ENCODE assay signal across 8 cellular contexts in genomic region chr3:69084668-69085542, GRCh38. TPM values are rescaled to one million over a fixed set of nuclear protein-coding genes. Genes with fewer than 3 reads are reported as not detected.
DNase-seq lines count a peak whose midpoint lies in the region; ATAC-seq lines count a peak whose summit lies in the region.

Gene ARL6IP5, plus strand, starts transcription at chr3:69084937. Its CDS starts 111 bp downstream, at chr3:69085048.

- H3K9me3 ChIP-seq in CD4-positive, CD25-positive, alpha-beta regulatory T cell (ENCODE audit: control insufficient read depth in 2 of 2, low read length in 2 of 2) = no peaks in the 10 kb centered on the region

- no peaks in the 10 kb centered on the region for H3K27me3 ChIP-seq in CD4-positive, CD25-positive, alpha-beta regulatory T cell (ENCODE audit: control insufficient read depth, insufficient read depth, low read length)

- H3K4me1 Mint-ChIP-seq in CD4-positive, CD25-positive, alpha-beta regulatory T cell = peaks cover 40 to 77% (median 52%) of the 10 kb centered on the region in 4 donors
- peaks cover 42 to 65% of the 10 kb centered on the region in 2 donors for H3K4me1 Mint-ChIP-seq in effector memory CD8-positive, alpha-beta T cell (ENCODE audit: low read depth in 2 of 2)
- peaks cover 45% of the 10 kb centered on the region for H3K4me1 Mint-ChIP-seq in memory B cell

- peak within 1 kb of the TSS; percentile 91 for H3K4me3 ChIP-seq in CD4-positive, CD25-positive, alpha-beta regulatory T cell (ENCODE audit: low read depth, low read length)

- peak within 1 kb of the TSS; percentile 93 to 99 (median 98) for H3K4me3 Mint-ChIP-seq in CD4-positive, CD25-positive, alpha-beta regulatory T cell
- H3K4me3 Mint-ChIP-seq in effector memory CD8-positive, alpha-beta T cell = peak within 1 kb of the TSS; percentile 96 to 97
- H3K4me3 Mint-ChIP-seq in memory B cell = peak within 1 kb of the TSS; percentile 98

- peaks cover 14% of the 10 kb centered on the region for H3K36me3 Mint-ChIP-seq in CD4-positive, CD25-positive, alpha-beta regulatory T cell
- H3K36me3 Mint-ChIP-seq in effector memory CD8-positive, alpha-beta T cell (ENCODE audit: insufficient read depth) = peaks cover 10% of the 10 kb centered on the region
- H3K36me3 Mint-ChIP-seq in memory B cell = peaks cover 6% of the 10 kb centered on the region

- H3K27ac Mint-ChIP-seq in CD4-positive, CD25-positive, alpha-beta regulatory T cell = peak within 1 kb of the TSS; percentile 95 to 99 (median 97)
- peak within 1 kb of the TSS; percentile 95 to 96 for H3K27ac Mint-ChIP-seq in effector memory CD8-positive, alpha-beta T cell
- H3K27ac Mint-ChIP-seq in memory B cell = peak within 1 kb of the TSS; percentile 99

- no peaks in the 10 kb centered on the region for H3K36me3 ChIP-seq in CD4-positive, CD25-positive, alpha-beta regulatory T cell (ENCODE audit: control insufficient read depth, insufficient read depth, low read length)

- peak; percentile 76 for ATAC-seq in CD4-positive, CD25-positive, alpha-beta regulatory T cell (ENCODE audit: low read depth in 2 of 2)
- peak; percentile 42 for ATAC-seq in GM19438 (IDR thresholded peaks at IDR 0.05; ENCODE audit: low read depth, unreplicated experiment)
- ATAC-seq in HG03575 (IDR thresholded peaks at IDR 0.05; ENCODE audit: extremely low read depth, insufficient number of reproducible peaks, low FRiP score, unreplicated experiment) = peak; percentile 29
- ATAC-seq in effector memory CD8-positive, alpha-beta T cell (replicated peaks) = peak; percentile 67
- ATAC-seq in memory B cell (ENCODE audit: low read depth) = peak; percentile 77

- no peaks in the 10 kb centered on the region for H3K9me3 Mint-ChIP-seq in CD4-positive, CD25-positive, alpha-beta regulatory T cell
- no peaks in the 10 kb centered on the region for H3K9me3 Mint-ChIP-seq in effector memory CD8-positive, alpha-beta T cell
- no peaks in the 10 kb centered on the region for H3K9me3 Mint-ChIP-seq in memory B cell

- peaks cover 82% of the 10 kb centered on the region for H3K4me1 ChIP-seq in CD4-positive, CD25-positive, alpha-beta regulatory T cell (ENCODE audit: control insufficient read depth, insufficient read depth, low read length, poor library complexity, severe bottlenecking)

- CTCF ChIA-PET in activated CD8-positive, alpha-beta memory T cell treated with anti-CD3 and anti-CD28 coated beads for 36 hours (lab: Charles Lee) = interaction anchor here (1.0 to 1.2 kb wide), 3 partner anchors 21 to 34 kb away, joined by 3 to 6 read pairs (median 4); partner anchors contain the start of gene TMF1

- peak; percentile 87 to 97 (median 89) for DNase-seq in CD4-positive, CD25-positive, alpha-beta regulatory T cell
- DNase-seq in NOMO-1 (lab: John Stamatoyannopoulos, UW; ENCODE audit: unreplicated experiment in 2 of 2) = peak; percentile 98
- peak; percentile 83 to 86 (median 84) for DNase-seq in effector memory CD8-positive, alpha-beta T cell
- peak; percentile 79 to 90 for DNase-seq in memory B cell (ENCODE audit: low spot score in 2 of 2)
- peak; percentile 76 for DNase-seq in stimulated activated CD8-positive, alpha-beta memory T cell treated with anti-CD3 and anti-CD28 coated beads, Interleukin-12 subunit alpha, Interleukin-12 subunit beta, amount 100 ng/mL, for 24 hours (ENCODE audit: extremely low read depth)

- H3K27me3 Mint-ChIP-seq in CD4-positive, CD25-positive, alpha-beta regulatory T cell = no peaks in the 10 kb centered on the region
- H3K27me3 Mint-ChIP-seq in effector memory CD8-positive, alpha-beta T cell = no peaks in the 10 kb centered on the region
- H3K27me3 Mint-ChIP-seq in memory B cell = no peaks in the 10 kb centered on the region

- peak within 1 kb of the TSS; percentile 92 for H3K27ac ChIP-seq in CD4-positive, CD25-positive, alpha-beta regulatory T cell (ENCODE audit: insufficient read depth, low read length, poor library complexity, severe bottlenecking)

- POLR2A ChIA-PET in activated CD8-positive, alpha-beta memory T cell treated with anti-CD3 and anti-CD28 coated beads for 36 hours (lab: Charles Lee) = interaction anchor here (0.6 to 1.5 kb wide), 8 partner anchors 9 to 115 kb away, joined by 3 to 9 read pairs (median 5); partner anchors contain the start of gene EOGT

RNA-seq across cellular contexts. Expression of gene ARL6IP5, which starts in this region (rescaled TPM):
- 117 TPM for total RNA-seq in CD4-positive, CD25-positive, alpha-beta regulatory T cell
- polyA plus RNA-seq in CD4-positive, CD25-positive, alpha-beta regulatory T cell = 100 to 1,000 TPM; 527 to 578 (median 534) TPM
- 100 to 1,000 TPM; 102 to 108 TPM for total RNA-seq in activated CD8-positive, alpha-beta memory T cell treated with anti-CD3 and anti-CD28 coated beads for 36 hours

Comparison
In these comparisons a context has a peak if more than half of its experiments do, and no peak if none do; other contexts are left out.
1. Peak in every context shown above with its lines: DNase-seq, ATAC-seq, H3K4me3 ChIP-seq and H3K27ac ChIP-seq.